Comparison of ENCODE assay signal across 9 cellular contexts in the genomic region with DNA sequence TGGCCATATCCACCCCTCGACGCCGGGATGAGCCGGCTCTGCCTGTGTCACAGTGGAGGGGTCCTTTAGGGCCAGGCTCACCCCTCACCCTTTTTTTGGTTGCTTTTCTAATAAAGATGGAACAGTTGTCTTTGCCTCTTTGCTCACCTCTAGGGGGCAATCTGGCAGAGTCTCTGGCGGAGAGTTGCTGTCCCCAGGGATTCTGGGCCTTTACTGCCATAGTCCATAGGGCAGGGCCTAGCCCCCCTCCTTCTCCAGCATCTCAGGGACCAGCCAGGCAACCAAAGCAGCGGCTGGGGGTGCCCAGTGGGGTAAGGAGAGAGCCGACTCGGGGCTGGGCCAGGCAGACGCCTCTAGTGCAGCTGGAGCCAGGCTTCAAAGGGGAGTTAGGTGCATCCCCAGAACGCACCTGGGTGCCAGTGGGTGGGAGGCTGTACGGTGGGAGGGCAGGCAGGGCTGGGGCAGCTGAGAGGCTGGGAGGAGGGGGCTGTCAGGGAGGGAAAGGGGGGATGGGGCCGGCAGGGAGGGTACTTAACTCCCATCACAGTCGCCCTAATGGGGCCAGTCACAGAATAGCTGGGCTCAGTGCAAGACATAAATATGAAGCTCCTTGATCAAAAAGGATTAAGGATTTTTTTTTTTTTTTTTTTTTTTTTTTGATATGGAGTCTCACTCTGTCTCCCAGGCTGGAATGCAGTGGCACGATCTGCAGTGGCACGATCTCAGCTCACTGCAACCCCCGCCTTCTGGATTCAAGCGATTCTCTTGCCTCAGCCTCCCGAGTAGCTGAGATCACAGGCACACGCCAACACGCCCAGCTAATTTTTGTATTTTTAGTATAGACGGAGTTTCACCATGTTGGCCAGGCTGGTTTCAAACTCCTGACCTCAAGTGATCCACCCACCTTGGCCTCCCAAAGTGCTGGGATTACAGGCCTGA. TPM values are rescaled to one million over a fixed set of nuclear protein-coding genes. Genes with fewer than 3 reads are reported as not detected.
A peak's percentile ranks its signal among the peaks of the same experiment; 100 is the strongest.
DNase-seq lines count a peak whose midpoint lies in the region; ATAC-seq and TF ChIP-seq lines count a peak whose summit lies in the region.
"Had no signal": no experiment of that assay in that cellular context is flagged by ENCODE, and none has a peak within 500 bp of the region (broad histone marks: within the 10 kb centered on the region; RNA-seq: fewer than 3 reads in every experiment).

No MANE protein-coding gene starts in this region.

- no peak overlapping the region for H3K4me3 ChIP-seq in LNCaP clone FGC (ENCODE audit: low read depth, low read length)
- no peak overlapping the region for H3K4me3 ChIP-seq in neutrophil (ENCODE audit: low read depth in 1 of 2, low read length in 1 of 2)
- H3K4me3 ChIP-seq: body of pancreas had no signal

- H3K4me1 Mint-ChIP-seq in chondrocyte (ENCODE audit: low read depth) = peaks cover 19% of the 10 kb centered on the region

- peak overlapping the region; percentile 33 for H3K27ac ChIP-seq in neutrophil
- H3K27ac ChIP-seq: body of pancreas had no signal

- no peaks in the 10 kb centered on the region for H3K27me3 ChIP-seq in neutrophil
- H3K27me3 ChIP-seq: body of pancreas had no signal

- peak; percentile 25 for TF ChIP-seq CTCF in GM10266 (IDR thresholded peaks at IDR 0.05; ENCODE audit: control insufficient read depth, insufficient read depth, low read depth, missing control alignments)
- TF ChIP-seq CTCF in LNCaP clone FGC (IDR thresholded peaks at IDR 0.05; ENCODE audit: control insufficient read depth, extremely low read depth, insufficient read depth) = 0 out of 2 replicates have a peak, but pooled peaks have one; percentile 17
- TF ChIP-seq CTCF in chondrocyte (IDR thresholded peaks at IDR 0.05) = peak; percentile 67
- TF ChIP-seq CTCF in neutrophil (IDR thresholded peaks at IDR 0.05) = no peak

- H3K4me1 ChIP-seq in neutrophil (ENCODE audit: control insufficient read depth in 1 of 2, insufficient read depth in 1 of 2, low read depth in 1 of 2, low read length in 1 of 2) = peaks cover 3 to 5% of the 10 kb centered on the region in 2 experiments

- peaks cover 65% of the 10 kb centered on the region for H3K36me3 ChIP-seq in neutrophil

- H3K9me3 ChIP-seq in neutrophil = no peaks in the 10 kb centered on the region
- H3K9me3 ChIP-seq: body of pancreas had no signal

- no peak overlapping the region for H3K27ac Mint-ChIP-seq in chondrocyte (ENCODE audit: unreplicated experiment)

- no peaks in the 10 kb centered on the region for H3K36me3 Mint-ChIP-seq in chondrocyte (ENCODE audit: low read depth)

- no peaks in the 10 kb centered on the region for H3K27me3 Mint-ChIP-seq in chondrocyte (ENCODE audit: low read depth)

- H3K9me3 Mint-ChIP-seq in chondrocyte (ENCODE audit: low read depth) = no peaks in the 10 kb centered on the region

- DNase-seq in GM10266 (ENCODE audit: extremely low spot score) (no peak), LNCaP clone FGC (ENCODE audit: low read depth) (no peak), chondrocyte (ENCODE audit: low spot score) (no peak), AG08396 (ENCODE audit: low spot score) (no peak)
- DNase-seq in activated CD4-positive, alpha-beta T cell treated with anti-CD3 and anti-CD28 coated beads for 4 hours = no peak
- DNase-seq: body of pancreas had no signal

- H3K4me3 Mint-ChIP-seq in chondrocyte (ENCODE audit: unreplicated experiment) = no peak overlapping the region

- ATAC-seq in GM21515 (IDR thresholded peaks at IDR 0.05; ENCODE audit: unreplicated experiment) = no peak
- ATAC-seq in GM21526 (IDR thresholded peaks at IDR 0.05; ENCODE audit: low FRiP score, unreplicated experiment) = no peak
- ATAC-seq: body of pancreas had no signal

RNA-seq across cellular contexts. Expression of a gene that starts 2.5 kb away (rescaled TPM):
- total RNA-seq in chondrocyte = 0.34 to 1.00 TPM (median 0.65 TPM) in 3 replicates
